31 cellular contexts compared by ENCODE assay signal in the genomic region with DNA sequence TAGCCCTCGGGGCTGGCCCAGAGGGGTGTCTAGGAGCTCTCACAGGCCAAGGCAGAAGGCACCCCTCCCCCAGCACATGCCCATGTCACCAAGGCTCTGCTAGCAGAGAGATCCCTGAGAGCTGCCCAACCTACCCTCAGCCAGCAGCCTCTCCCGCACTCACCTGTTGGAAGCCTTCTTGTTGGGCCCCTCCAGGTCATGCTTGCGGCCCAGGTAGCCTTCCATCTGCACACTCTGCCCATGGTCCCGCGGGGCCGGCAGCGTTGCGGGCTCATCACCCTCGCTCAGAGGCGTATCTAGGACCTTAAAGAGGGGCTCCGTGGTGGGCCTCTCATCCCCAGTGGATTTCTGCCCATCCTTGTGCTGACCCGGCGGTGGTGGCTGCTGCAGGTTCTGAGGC.
"Had no signal": no experiment of that assay in that cellular context is flagged by ENCODE, and none has a peak within 500 bp of the region (broad histone marks: within the 10 kb centered on the region; RNA-seq: fewer than 3 reads in every experiment).

No MANE protein-coding gene starts in this region.

- H3K27ac ChIP-seq: adrenal gland, body of pancreas, breast epithelium, SJCRH30, SK-N-MC had no signal

- DNase-seq: activated CD4-positive, alpha-beta T cell treated with anti-CD3 and anti-CD28 coated beads for 36 hours; activated CD4-positive, alpha-beta T cell treated with anti-CD3 and anti-CD28 coated beads, Interleukin-2, amount 10 ng/mL, durations not matched to agents 7 days and 5 days; activated CD4-positive, alpha-beta T cell treated with anti-CD3 and anti-CD28 coated beads, Interleukin-2, amount 50 U/mL, for 48 hours; activated CD8-positive, alpha-beta T cell treated with anti-CD3 and anti-CD28 coated beads, Interleukin-2, amount 10 ng/mL, durations not matched to agents 7 days and 5 days; activated gamma-delta T cell treated with Interleukin-2 at 50 U/mL for 16 hours; activated naive CD4-positive, alpha-beta T cell treated with anti-CD3 and anti-CD28 coated beads for 36 hours; activated T-cell treated with anti-CD3 and anti-CD28 coated beads, Interleukin-2, amount 50 U/mL, for 24 hours; adrenal gland; body of pancreas; NCI-H1092 treated with DMSO at 0.1 percent for 48 hours; NCI-H1417; NCI-H146; NCI-H187; NCI-H2029 treated with DMSO at 0.1 percent for 48 hours; NCI-H2107; NCI-H2171; NCI-H510A; NCI-H526; NCI-H748 treated with DMSO at 0.1 percent for 48 hours; NK-92 treated with Interleukin-12 subunit alpha and Interleukin-12 subunit beta, amount 100 ng/mL, for 24 hours; PC-3; SHP77; SJCRH30 had no signal

- H3K27me3 Mint-ChIP-seq: activated CD4-positive, alpha-beta T cell treated with anti-CD3 and anti-CD28 coated beads for 36 hours; activated T-cell treated with anti-CD3 and anti-CD28 coated beads, Interleukin-2, amount 50 U/mL, for 24 hours had no signal

- H3K36me3 ChIP-seq: adrenal gland, breast epithelium, SJCRH30 had no signal

- FAIRE-seq: astrocyte, RCC 7860, TTC549 had no signal

- H3K36me3 Mint-ChIP-seq: activated naive CD4-positive, alpha-beta T cell treated with anti-CD3 and anti-CD28 coated beads, Interleukin-2, amount 50 U/mL, for 72 hours had no signal

- H3K9me3 ChIP-seq: adrenal gland, body of pancreas, breast epithelium, SJCRH30 had no signal

- H3K4me3 Mint-ChIP-seq: activated CD4-positive, alpha-beta T cell treated with anti-CD3 and anti-CD28 coated beads for 36 hours; activated CD4-positive, alpha-beta T cell treated with anti-CD3 and anti-CD28 coated beads, Interleukin-2, amount 10 ng/mL, durations not matched to agents 7 days and 5 days; activated CD8-positive, alpha-beta T cell treated with anti-CD3 and anti-CD28 coated beads, Interleukin-2, amount 10 ng/mL, durations not matched to agents 7 days and 5 days; activated naive CD4-positive, alpha-beta T cell treated with anti-CD3 and anti-CD28 coated beads for 36 hours; activated T-cell treated with anti-CD3 and anti-CD28 coated beads, Interleukin-2, amount 50 U/mL, for 24 hours; T-helper 2 cell treated with Interferon-gamma antibody and Interleukin-4, amounts not matched to agents 5 μg/mL and 100 μg/mL, for 36 hours had no signal

- H3K4me3 ChIP-seq: adrenal gland, body of pancreas, breast epithelium, SJCRH30, SK-N-MC had no signal

- H3K9me3 Mint-ChIP-seq: activated CD4-positive, alpha-beta T cell treated with anti-CD3 and anti-CD28 coated beads, Interleukin-2, amount 10 ng/mL, durations not matched to agents 7 days and 5 days; activated naive CD4-positive, alpha-beta T cell treated with anti-CD3 and anti-CD28 coated beads for 36 hours; activated naive CD4-positive, alpha-beta T cell treated with anti-CD3 and anti-CD28 coated beads, Interleukin-2, amount 50 U/mL, for 72 hours; activated T-cell treated with anti-CD3 and anti-CD28 coated beads, Interleukin-2, amount 50 U/mL, for 24 hours; T-helper 2 cell treated with Interferon-gamma antibody and Interleukin-4, amounts not matched to agents 5 μg/mL and 100 μg/mL, for 36 hours had no signal

- H3K4me1 ChIP-seq: adrenal gland had no signal

- H3K27me3 ChIP-seq: adrenal gland, body of pancreas, breast epithelium, SJCRH30 had no signal

- H3K27ac Mint-ChIP-seq: activated CD4-positive, alpha-beta T cell treated with anti-CD3 and anti-CD28 coated beads for 36 hours; activated CD4-positive, alpha-beta T cell treated with anti-CD3 and anti-CD28 coated beads, Interleukin-2, amount 10 ng/mL, durations not matched to agents 7 days and 5 days; activated CD8-positive, alpha-beta T cell treated with anti-CD3 and anti-CD28 coated beads, Interleukin-2, amount 10 ng/mL, durations not matched to agents 7 days and 5 days; activated naive CD4-positive, alpha-beta T cell treated with anti-CD3 and anti-CD28 coated beads for 36 hours; activated naive CD4-positive, alpha-beta T cell treated with anti-CD3 and anti-CD28 coated beads, Interleukin-2, amount 50 U/mL, for 72 hours; activated T-cell treated with anti-CD3 and anti-CD28 coated beads, Interleukin-2, amount 50 U/mL, for 24 hours; T-helper 2 cell treated with Interferon-gamma antibody and Interleukin-4, amounts not matched to agents 5 μg/mL and 100 μg/mL, for 36 hours had no signal

- ATAC-seq: activated CD4-positive, alpha-beta T cell treated with anti-CD3 and anti-CD28 coated beads for 36 hours; activated CD4-positive, CD25-positive, alpha-beta regulatory T cell treated with anti-CD3 and anti-CD28 coated beads, Interleukin-2, amount 50 U/mL, for 24 hours; activated CD8-positive, alpha-beta T cell treated with anti-CD3 and anti-CD28 coated beads, Interleukin-2, amount 10 ng/mL, durations not matched to agents 7 days and 5 days; activated naive CD4-positive, alpha-beta T cell treated with anti-CD3 and anti-CD28 coated beads, Interleukin-2, amount 50 U/mL, for 72 hours; body of pancreas; PC-3 had no signal
